ENCODE assay signal across 8 cellular contexts in genomic region chr10:3068201-3068967, GRCh38. TPM values are rescaled to one million over a fixed set of nuclear protein-coding genes. Genes with fewer than 3 reads are reported as not detected.
DNase-seq lines count a peak whose midpoint lies in the region; ATAC-seq and TF ChIP-seq lines count a peak whose summit lies in the region.

No MANE protein-coding gene starts in this region.

- peaks cover 58% of the 10 kb centered on the region for H3K79me2 ChIP-seq in SU-DHL-6 (ENCODE audit: insufficient read depth, low read length)

- H3K4me1 ChIP-seq in adrenal gland (replicated peaks in 1 of 2), result peaks cover 9% of the 10 kb centered on the region in 2 donors
- peaks cover 0 to 67% (median 32%) of the 10 kb centered on the region in 9 donors for H3K4me1 ChIP-seq in heart right ventricle

- peaks cover 35% of the 10 kb centered on the region; the same call in 1 of the 2 replicates for H4K20me1 ChIP-seq in SU-DHL-6 (ENCODE audit: low read depth, low read length)

- 0 to 1% (median 0%) methylated on average over 3 to 86 of the region's 86 CpGs for WGBS in adrenal gland, 4 donors
- WGBS in heart right ventricle, 2 donors, result 0% methylated on average over 86 of the region's 86 CpGs

- DNase-seq in CD1c-positive myeloid dendritic cell (ENCODE audit: extremely low spot score) (peak; percentile 82), adrenal gland (peak; percentile 52 to 78 (median 67)), heart right ventricle (peak; percentile 60 to 71), putamen (ENCODE audit: low spot score) (peak; percentile 47), kidney glomerular epithelial cell (lab: John Stamatoyannopoulos, UW) (no peak)

- H3K9me3 ChIP-seq in SU-DHL-6 (ENCODE audit: insufficient read depth, low read length) (no peaks in the 10 kb centered on the region), adrenal gland (replicated peaks in 1 of 3) (no peaks in the 10 kb centered on the region), heart right ventricle (no peaks in the 10 kb centered on the region)

- peak overlapping the region; percentile 82 for H3K4me2 ChIP-seq in SU-DHL-6 (ENCODE audit: low read depth, low read length, poor library complexity, severe bottlenecking)

- TF ChIP-seq CTCF in SU-DHL-6 (IDR thresholded peaks at IDR 0.05; ENCODE audit: insufficient read depth, low read length, poor library complexity, severe bottlenecking), result no peak
- TF ChIP-seq CTCF in adrenal gland (IDR thresholded peaks at IDR 0.05), result peak in 4 of 6 experiments; percentile 20 to 38 (median 28)
- TF ChIP-seq CTCF in heart right ventricle (IDR thresholded peaks at IDR 0.05), result peak in 7 of 9 donors; percentile 27 to 63 (median 42)

- no peaks in the 10 kb centered on the region for H3K27me3 ChIP-seq in SU-DHL-6 (ENCODE audit: low read length)
- no peaks in the 10 kb centered on the region for H3K27me3 ChIP-seq in adrenal gland
- peaks cover 0 to 22% (median 0%) of the 10 kb centered on the region in 7 donors for H3K27me3 ChIP-seq in heart right ventricle

- H3K36me3 ChIP-seq in SU-DHL-6 (ENCODE audit: low read length) (peaks cover 17% of the 10 kb centered on the region), adrenal gland (replicated peaks in 1 of 2) (no peaks in the 10 kb centered on the region), heart right ventricle (peaks cover 0 to 8% (median 0%) of the 10 kb centered on the region in 9 donors)

- H3F3A ChIP-seq in SU-DHL-6 (ENCODE audit: insufficient read depth), result no peaks in the 10 kb centered on the region

- peak in 1 of 2 donors; percentile 20 for TF ChIP-seq POLR2A in adrenal gland (IDR thresholded peaks at IDR 0.05)

- H3K9me2 ChIP-seq in SU-DHL-6 (replicated peaks; ENCODE audit: insufficient read depth, low read length), result no peaks in the 10 kb centered on the region

- peak overlapping the region; percentile 91 for H3K9ac ChIP-seq in SU-DHL-6 (ENCODE audit: low read length)

- H3K4me3 ChIP-seq in SU-DHL-6 (ENCODE audit: insufficient read depth, low read length, poor library complexity, severe bottlenecking), result peak overlapping the region; percentile 94
- H3K4me3 ChIP-seq in adrenal gland, result peak overlapping the region; percentile 6 to 77 (median 40)
- H3K4me3 ChIP-seq in heart right ventricle, result peak overlapping the region; percentile 70 to 90 (median 87)

- peak; percentile 46 for ATAC-seq in GM19395 (IDR thresholded peaks at IDR 0.05; ENCODE audit: unreplicated experiment)
- ATAC-seq in HG03521 (IDR thresholded peaks at IDR 0.05; ENCODE audit: unreplicated experiment), result peak; percentile 35
- ATAC-seq in heart right ventricle, result peak; percentile 15 to 53 (median 42)

- intact Hi-C loops in adrenal gland (cut with DNase I) (no loop called here), heart right ventricle (cut with DNase I) (loop anchor here in 5 of 10 donors (5.0 to 10.0 kb wide), 3 partner anchors 34 to 66 kb away; no protein-coding TSS in a partner anchor)

- H2AFZ ChIP-seq in SU-DHL-6 (ENCODE audit: low read depth, low read length, severe bottlenecking), result peak overlapping the region; percentile 55

- H3K27ac ChIP-seq in SU-DHL-6 (ENCODE audit: low read depth, low read length) (peak overlapping the region; percentile 52), adrenal gland (peak overlapping the region in 3 of 5 donors; percentile 4 to 58 (median 48)), heart right ventricle (peak overlapping the region; percentile 31 to 97 (median 90))

RNA-seq across cellular contexts. Expression of gene PFKP, which starts 1.0 kb away (rescaled TPM):
- total RNA-seq in adrenal gland, result 10 to 100 TPM in 7 of 8 donors, 1 to 10 TPM in 1; 8.8 to 46.6 (median 16.1) TPM
- polyA plus RNA-seq in adrenal gland, result 10 to 100 TPM; 15.9 to 40.9 (median 16.9) TPM
- 100 to 1,000 TPM; 138 to 316 (median 220) TPM for total RNA-seq in heart right ventricle
- 100 to 1,000 TPM in 1 of 2 donors, 10 to 100 TPM in 1; 68.3 to 230 TPM for polyA plus RNA-seq in heart right ventricle

Comparison
In these comparisons a context has a peak if more than half of its experiments do, and no peak if none do; other contexts are left out.
1. H3K4me3 ChIP-seq: peak in every context shown above with its lines; median percentile 94 in SU-DHL-6; 87 in heart right ventricle; 40 in adrenal gland.